In genomic region chr5:178106556-178107239, GRCh38 we compare ENCODE assay signal across 1 cellular context.
TF ChIP-seq lines count a peak whose summit lies in the region.

No MANE protein-coding gene starts in this region.

TF ChIP-seq in GM12878, 131 proteins besides CTCF, POLR2A, EP300 and RAD21 (continues in another document):
- TF ChIP-seq BHLHE40 (IDR thresholded peaks at IDR 0.05; ENCODE audit: borderline replicate concordance in 1 of 2, low read depth in 2 of 2, low read length in 1 of 2) (peak in 1 of 2 experiments; percentile 45; a peak in 1 of 4 replicates), JUND (IDR thresholded peaks at IDR 0.05; ENCODE audit: low read depth, low read length) (peak; percentile 42; the same call in 1 of the 2 replicates), TARDBP (IDR thresholded peaks at IDR 0.05; ENCODE audit: borderline replicate concordance) (no peak), KAT2A (conservative IDR thresholded peaks at IDR 0.05; ENCODE audit: control insufficient read depth, low read depth, low read length) (no peak), TAF1 (IDR thresholded peaks at IDR 0.05; ENCODE audit: borderline replicate concordance, low read depth, low read length) (no peak), RAD51 (IDR thresholded peaks at IDR 0.05) (no peak), SMAD5 (IDR thresholded peaks at IDR 0.05; ENCODE audit: low read depth) (no peak), GATAD2B (conservative IDR thresholded peaks at IDR 0.05; ENCODE audit: low read depth) (0 out of 2 replicates have a peak, but pooled peaks have one; percentile 22), IKZF2 (IDR thresholded peaks at IDR 0.05) (0 out of 4 replicates have a peak, but pooled peaks of 1 of the 2 experiments have one; percentile 9), RELB (IDR thresholded peaks at IDR 0.05; ENCODE audit: low read depth) (no peak), RCOR1 (conservative IDR thresholded peaks at IDR 0.05; ENCODE audit: low read depth, low read length) (no peak), JUNB (IDR thresholded peaks at IDR 0.05) (peak; percentile 66), CHD2 (IDR thresholded peaks at IDR 0.05; ENCODE audit: borderline replicate concordance, low read depth, low read length) (no peak), TCF12 (IDR thresholded peaks at IDR 0.05; ENCODE audit: low read depth, low read length) (no peak), ELK1 (IDR thresholded peaks at IDR 0.05; ENCODE audit: low read depth, low read length) (no peak), BCL11A (IDR thresholded peaks at IDR 0.05; ENCODE audit: low read depth, low read length) (no peak), NBN (IDR thresholded peaks at IDR 0.05) (no peak), SREBF2 (IDR thresholded peaks at IDR 0.05; ENCODE audit: low read length) (no peak), STAT1 (conservative IDR thresholded peaks at IDR 0.05) (no peak), PAX5 (IDR thresholded peaks at IDR 0.05; ENCODE audit: borderline replicate concordance, low read depth, low read length) (no peak), EZH2 (IDR thresholded peaks at IDR 0.05; ENCODE audit: borderline replicate concordance, control insufficient read depth, low read depth, low read length) (no peak), ZNF687 (IDR thresholded peaks at IDR 0.05) (peak; percentile 37; the same call in 1 of the 2 replicates), MAX (IDR thresholded peaks at IDR 0.05; ENCODE audit: low read depth, low read length) (peak; percentile 19; the same call in 1 of the 2 replicates), CEBPZ (IDR thresholded peaks at IDR 0.05; ENCODE audit: low read depth, low read length) (no peak), ZBTB4 (CRISPR knock-in tag; IDR thresholded peaks at IDR 0.05) (no peak), ZNF207 (IDR thresholded peaks at IDR 0.05; ENCODE audit: borderline replicate concordance) (no peak), IRF4 (IDR thresholded peaks at IDR 0.05; ENCODE audit: low read depth, low read length) (0 out of 2 replicates have a peak, but pooled peaks have one; percentile 20), E4F1 (IDR thresholded peaks at IDR 0.05; ENCODE audit: borderline replicate concordance, partially characterized antibody) (no peak), IRF3 (IDR thresholded peaks at IDR 0.05) (no peak), ZNF622 (IDR thresholded peaks at IDR 0.05) (no peak), YBX1 (IDR thresholded peaks at IDR 0.05) (no peak), MTA3 (IDR thresholded peaks at IDR 0.05; ENCODE audit: borderline replicate concordance, low read length) (no peak), CEBPB (IDR thresholded peaks at IDR 0.05; ENCODE audit: borderline replicate concordance in 1 of 2, low read depth in 2 of 2, low read length in 2 of 2) (no peak), CUX1 (IDR thresholded peaks at IDR 0.05; ENCODE audit: insufficient replicate concordance, low read depth, low read length) (no peak), NR2F1 (conservative IDR thresholded peaks at IDR 0.05) (no peak)
